16 cellular contexts compared by ENCODE assay signal in genomic region chr15:92079647-92080255, GRCh38.
DNase-seq lines count a peak whose midpoint lies in the region; ATAC-seq and TF ChIP-seq lines count a peak whose summit lies in the region.
"Had no signal": no experiment of that assay in that cellular context is flagged by ENCODE, and none has a peak within 500 bp of the region (broad histone marks: within the 10 kb centered on the region; RNA-seq: fewer than 3 reads in every experiment).

No MANE protein-coding gene starts in this region.

- H3K4me3 Mint-ChIP-seq in dendritic cell treated with granulocyte-macrophage colony-stimulating factor and Interleukin-4, amounts not matched to agents 40 ng/mL and 50 ng/mL, for 4 days = no peak overlapping the region
- H3K4me3 Mint-ChIP-seq in stimulated activated effector memory CD8-positive, alpha-beta T cell treated with anti-CD3 and anti-CD28 coated beads, Interleukin-12 subunit alpha, Interleukin-12 subunit beta, amount 100 ng/mL, for 72 hours = no peak overlapping the region
- H3K4me3 Mint-ChIP-seq in mesothelial cell of epicardium = no peak overlapping the region
- H3K4me3 Mint-ChIP-seq: CD8-positive, alpha-beta T cell had no signal

- peak overlapping the region; percentile 50 for H3K27ac Mint-ChIP-seq in dendritic cell treated with granulocyte-macrophage colony-stimulating factor and Interleukin-4, amounts not matched to agents 40 ng/mL and 50 ng/mL, for 4 days
- peak overlapping the region; percentile 27 for H3K27ac Mint-ChIP-seq in stimulated activated effector memory CD8-positive, alpha-beta T cell treated with anti-CD3 and anti-CD28 coated beads, Interleukin-12 subunit alpha, Interleukin-12 subunit beta, amount 100 ng/mL, for 72 hours
- no peak overlapping the region for H3K27ac Mint-ChIP-seq in mesothelial cell of epicardium

- H2AFZ ChIP-seq in OCI-LY3 (ENCODE audit: low read depth, low read length) = peak overlapping the region; percentile 56; the same call in 1 of the 2 replicates
- H2AFZ ChIP-seq: GM23248 had no signal

- peaks cover 27% of the 10 kb centered on the region for H3K36me3 Mint-ChIP-seq in dendritic cell treated with granulocyte-macrophage colony-stimulating factor and Interleukin-4, amounts not matched to agents 40 ng/mL and 50 ng/mL, for 4 days (ENCODE audit: low read depth)
- no peaks in the 10 kb centered on the region for H3K36me3 Mint-ChIP-seq in stimulated activated effector memory CD8-positive, alpha-beta T cell treated with anti-CD3 and anti-CD28 coated beads, Interleukin-12 subunit alpha, Interleukin-12 subunit beta, amount 100 ng/mL, for 72 hours
- H3K36me3 Mint-ChIP-seq in mesothelial cell of epicardium = no peaks in the 10 kb centered on the region
- H3K36me3 Mint-ChIP-seq: CD8-positive, alpha-beta T cell had no signal

- TF ChIP-seq CTCF in OCI-LY3 (IDR thresholded peaks at IDR 0.05; ENCODE audit: low read depth, low read length) (no peak), mesothelial cell of epicardium (IDR thresholded peaks at IDR 0.05; ENCODE audit: unreplicated experiment) (no peak)

- peaks cover 7% of the 10 kb centered on the region for H3K9me3 Mint-ChIP-seq in dendritic cell treated with granulocyte-macrophage colony-stimulating factor and Interleukin-4, amounts not matched to agents 40 ng/mL and 50 ng/mL, for 4 days
- no peaks in the 10 kb centered on the region for H3K9me3 Mint-ChIP-seq in stimulated activated effector memory CD8-positive, alpha-beta T cell treated with anti-CD3 and anti-CD28 coated beads, Interleukin-12 subunit alpha, Interleukin-12 subunit beta, amount 100 ng/mL, for 72 hours
- no peaks in the 10 kb centered on the region for H3K9me3 Mint-ChIP-seq in mesothelial cell of epicardium
- H3K9me3 Mint-ChIP-seq: CD8-positive, alpha-beta T cell had no signal

- H3K4me1 ChIP-seq in OCI-LY3 (ENCODE audit: low read length) = peaks cover 11% of the 10 kb centered on the region

- H3K9ac ChIP-seq in OCI-LY3 (ENCODE audit: low read length) = no peak overlapping the region
- H3K9ac ChIP-seq: GM23248 had no signal

- no peak overlapping the region for H3K27ac ChIP-seq in OCI-LY3 (ENCODE audit: low read length)
- H3K27ac ChIP-seq: GM23248 had no signal

- peak; percentile 37 for DNase-seq in NCI-H82 (lab: John Stamatoyannopoulos, UW)
- DNase-seq in NCI-H82 treated with DMSO at 0.1 percent for 48 hours (lab: John Stamatoyannopoulos, UW; ENCODE audit: unreplicated experiment) = no peak
- no peak for DNase-seq in stimulated activated effector memory CD8-positive, alpha-beta T cell treated with anti-CD3 and anti-CD28 coated beads, Interleukin-12 subunit alpha, Interleukin-12 subunit beta, amount 100 ng/mL, for 72 hours (ENCODE audit: low spot score in 2 of 2)
- no peak for DNase-seq in stimulated activated CD4-positive, alpha-beta T cell treated with anti-CD3 and anti-CD28 coated beads, Interleukin-2, amount 100 ng/mL, for 24 hours
- no peak for DNase-seq in mesothelial cell of epicardium (ENCODE audit: low spot score in 2 of 2, unreplicated experiment in 2 of 2)
- DNase-seq: CD8-positive, alpha-beta T cell; KG1; NCI-H1694 treated with DMSO at 0.1 percent for 48 hours; NCI-H345; NCI-H748 treated with DMSO at 0.1 percent for 48 hours; SHP77 treated with DMSO at 0.1 percent for 48 hours had no signal

- peaks cover 35% of the 10 kb centered on the region for H3K27me3 ChIP-seq in OCI-LY3 (ENCODE audit: low read depth, low read length)

- no peaks in the 10 kb centered on the region for H3K9me3 ChIP-seq in OCI-LY3 (ENCODE audit: insufficient read depth, low read length)
- H3K9me3 ChIP-seq: HAP-1 had no signal

- no peaks in the 10 kb centered on the region for H3K79me2 ChIP-seq in OCI-LY3 (ENCODE audit: low read length)

- peaks cover 58% of the 10 kb centered on the region for H3K4me1 Mint-ChIP-seq in dendritic cell treated with granulocyte-macrophage colony-stimulating factor and Interleukin-4, amounts not matched to agents 40 ng/mL and 50 ng/mL, for 4 days (ENCODE audit: low read depth)
- peaks cover 27% of the 10 kb centered on the region for H3K4me1 Mint-ChIP-seq in stimulated activated effector memory CD8-positive, alpha-beta T cell treated with anti-CD3 and anti-CD28 coated beads, Interleukin-12 subunit alpha, Interleukin-12 subunit beta, amount 100 ng/mL, for 72 hours
- H3K4me1 Mint-ChIP-seq in mesothelial cell of epicardium = no peaks in the 10 kb centered on the region

- no peaks in the 10 kb centered on the region for H3K27me3 Mint-ChIP-seq in dendritic cell treated with granulocyte-macrophage colony-stimulating factor and Interleukin-4, amounts not matched to agents 40 ng/mL and 50 ng/mL, for 4 days
- H3K27me3 Mint-ChIP-seq in mesothelial cell of epicardium (ENCODE audit: low read depth) = peaks cover 24% of the 10 kb centered on the region

- no peak overlapping the region for H3K4me2 ChIP-seq in OCI-LY3 (ENCODE audit: low read length)

- H4K20me1 ChIP-seq in OCI-LY3 (ENCODE audit: insufficient read depth, low read length) = no peaks in the 10 kb centered on the region

- intact Hi-C loops in dendritic cell treated with granulocyte-macrophage colony-stimulating factor and Interleukin-4, amounts not matched to agents 40 ng/mL and 50 ng/mL, for 4 days (cut with micrococcal nuclease) = loop anchor here (5.0 to 10.0 kb wide), 5 partner anchors 105 to 375 kb away; partner anchors contain the start of gene SLCO3A1

- H3K36me3 ChIP-seq in OCI-LY3 (replicated peaks; ENCODE audit: low read depth, low read length) = no peaks in the 10 kb centered on the region
- H3K36me3 ChIP-seq: HAP-1 had no signal

- no peak overlapping the region for H3K4me3 ChIP-seq in OCI-LY3 (ENCODE audit: low read length)
- H3K4me3 ChIP-seq: GM23248, HAP-1 had no signal

- ATAC-seq in stimulated activated effector memory CD8-positive, alpha-beta T cell treated with anti-CD3 and anti-CD28 coated beads, Interleukin-12 subunit alpha, Interleukin-12 subunit beta, amount 100 ng/mL, for 72 hours = no peak
- no peak for ATAC-seq in GM19324 (IDR thresholded peaks at IDR 0.05; ENCODE audit: low FRiP score, unreplicated experiment)
- ATAC-seq: CD8-positive, alpha-beta T cell had no signal
